Comparison of ENCODE assay signal across 8 cellular contexts in the genomic region with DNA sequence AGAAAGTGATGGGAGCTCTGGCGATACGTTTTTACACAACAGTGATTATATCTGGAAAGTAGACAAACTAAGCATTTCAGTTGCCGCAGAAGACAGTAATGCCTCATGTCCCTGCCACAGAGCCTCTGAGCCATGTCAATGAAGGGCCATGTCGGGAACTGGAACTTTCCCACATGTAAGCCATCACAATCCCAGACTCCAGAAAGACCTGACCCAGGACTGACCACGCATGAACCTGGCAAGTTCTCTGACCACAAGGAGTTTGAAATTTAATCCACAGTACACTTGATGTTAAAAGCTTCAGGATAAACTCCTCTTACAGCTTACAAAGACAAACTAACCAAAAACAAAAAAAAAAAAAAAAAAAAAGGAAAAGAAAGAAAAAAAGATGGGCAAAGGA.
"Had no signal": no experiment of that assay in that cellular context is flagged by ENCODE, and none has a peak within 500 bp of the region (broad histone marks: within the 10 kb centered on the region; RNA-seq: fewer than 3 reads in every experiment).

No MANE protein-coding gene starts in this region.

- H3K36me3 Mint-ChIP-seq: IgD-negative memory B cell had no signal

- H3K9me3 Mint-ChIP-seq: GM23338, H9, IgD-negative memory B cell had no signal

- DNase-seq: H9, HCEC 1CT, KBM-7 had no signal

- FAIRE-seq: H1, H54, HepG2 had no signal

- H3K27me3 Mint-ChIP-seq: IgD-negative memory B cell had no signal

- H3K4me3 Mint-ChIP-seq: GM23338, H9, IgD-negative memory B cell had no signal

- H3K4me1 Mint-ChIP-seq: GM23338, IgD-negative memory B cell had no signal

- H3K27ac Mint-ChIP-seq: GM23338, H9, IgD-negative memory B cell had no signal
